Comparison of ENCODE assay signal across 8 cellular contexts in genomic region chr1:245154429-245155185, GRCh38. TPM values are rescaled to one million over a fixed set of nuclear protein-coding genes. Genes with fewer than 3 reads are reported as not detected.
A peak's percentile ranks its signal among the peaks of the same experiment; 100 is the strongest.
DNase-seq lines count a peak whose midpoint lies in the region; ATAC-seq and TF ChIP-seq lines count a peak whose summit lies in the region.

KIF26B (plus strand) TSS chr1:245154985; CDS start chr1:245155425, 440 bp downstream.

- no peaks in the 10 kb centered on the region for H3K9me3 Mint-ChIP-seq in natural killer cell

- peak within 1 kb of the TSS; percentile 89 for H3K4me3 Mint-ChIP-seq in natural killer cell

- WGBS in urinary bladder, result under 1% methylated on average over 81 of the region's 81 CpGs

- DNase-seq in NCI-H2107 treated with DMSO at 0.1 percent for 48 hours (lab: John Stamatoyannopoulos, UW; ENCODE audit: unreplicated experiment), result peak; percentile 44
- no peak for DNase-seq in NCI-H2107 (lab: John Stamatoyannopoulos, UW)
- peak; percentile 52 for DNase-seq in NCI-H128 (lab: John Stamatoyannopoulos, UW; ENCODE audit: unreplicated experiment)
- DNase-seq in activated CD8-positive, alpha-beta memory T cell treated with anti-CD3 and anti-CD28 coated beads for 48 hours (ENCODE audit: low read depth in 2 of 3, low spot score in 2 of 3), result peak in 2 of 3 experiments; percentile 6 to 7
- peak; percentile 24 for DNase-seq in fibroblast of gingiva (ENCODE audit: low read depth)
- DNase-seq in natural killer cell, result peak; percentile 23

- intact Hi-C loops in natural killer cell (cut with micrococcal nuclease), result loop anchor here (10.0 kb wide), 4 partner anchors 230 to 1340 kb away; no protein-coding TSS in a partner anchor

- H3K4me1 ChIP-seq in urinary bladder (ENCODE audit: insufficient read depth), result no peaks in the 10 kb centered on the region

- no peak for TF ChIP-seq CTCF in natural killer cell (IDR thresholded peaks at IDR 0.05)

- peak within 1 kb of the TSS; percentile 67 for H3K4me3 ChIP-seq in urinary bladder (ENCODE audit: low read depth, low read length)

- H3K36me3 ChIP-seq in urinary bladder (ENCODE audit: insufficient read depth), result no peaks in the 10 kb centered on the region

- peaks cover 42 to 56% of the 10 kb centered on the region in 2 donors for H3K27me3 Mint-ChIP-seq in natural killer cell (ENCODE audit: low read depth in 2 of 2)

- peaks cover 13 to 36% of the 10 kb centered on the region in 2 donors for H3K4me1 Mint-ChIP-seq in natural killer cell

- H3K27ac ChIP-seq in urinary bladder (ENCODE audit: low read depth), result no peak within 1 kb of the TSS

- no peaks in the 10 kb centered on the region for H3K36me3 Mint-ChIP-seq in natural killer cell

- peak within 1 kb of the TSS in 1 of 2 donors; percentile 49 for H3K27ac Mint-ChIP-seq in natural killer cell

- ATAC-seq in natural killer cell (peak in 2 of 3 donors; percentile 2 to 25), GM21423 (IDR thresholded peaks at IDR 0.05; ENCODE audit: unreplicated experiment) (no peak)

RNA-seq across cellular contexts. Expression of gene KIF26B, which starts in this region (rescaled TPM):
- total RNA-seq in natural killer cell, result under 1 TPM; 0.16 to 0.96 (median 0.18) TPM
- 12.2 TPM for total RNA-seq in urinary bladder
- 0.62 TPM for polyA plus RNA-seq in urinary bladder

Comparison
In these comparisons a context has a peak if more than half of its experiments do, and no peak if none do; other contexts are left out.
1. Peak in DNase-seq and ATAC-seq in natural killer cell; RNA of the gene not detected or under 1 TPM.